In genomic region chr10:109837384-109837783, GRCh38 we compare ENCODE assay signal across 33 cellular contexts.
"Had no signal": no experiment of that assay in that cellular context is flagged by ENCODE, and none has a peak within 500 bp of the region (broad histone marks: within the 10 kb centered on the region; RNA-seq: fewer than 3 reads in every experiment).

No MANE protein-coding gene starts in this region.

- H3K27me3 ChIP-seq: adrenal gland had no signal

- H3K27ac Mint-ChIP-seq: activated B cell treated with CpG ODN at 0.5 μM for 24 hours; activated CD4-positive, alpha-beta T cell treated with anti-CD3 and anti-CD28 coated beads, Interleukin-2, amount 10 ng/mL, durations not matched to agents 24 days and 14 days; activated CD8-positive, alpha-beta T cell treated with anti-CD3 and anti-CD28 coated beads for 36 hours; activated naive CD4-positive, alpha-beta T cell treated with anti-CD3 and anti-CD28 coated beads, Interleukin-2, amount 50 U/mL, for 24 hours; activated naive CD8-positive, alpha-beta T cell treated with anti-CD3 and anti-CD28 coated beads, Interleukin-2, amount 10 ng/mL, durations not matched to agents 7 days and 5 days; activated T-cell treated with anti-CD3 and anti-CD28 coated beads, Interleukin-2, amount 50 U/mL, for 72 hours; activated T-helper 2 cell treated with anti-CD3 and anti-CD28 coated beads, Interferon-gamma antibody, Interleukin-2, Interleukin-4, amounts not matched to agents 10 μg/mL and 5 μg/mL and 100 μg/mL, durations not matched to agents 14 hours and 24 hours and 36 hours; brain had no signal

- H3K9me3 ChIP-seq: adrenal gland had no signal

- H3K9me3 Mint-ChIP-seq: activated CD4-positive, alpha-beta T cell treated with anti-CD3 and anti-CD28 coated beads, Interleukin-2, amount 10 ng/mL, durations not matched to agents 24 days and 14 days; activated CD8-positive, alpha-beta T cell treated with anti-CD3 and anti-CD28 coated beads for 36 hours; activated naive CD4-positive, alpha-beta T cell treated with anti-CD3 and anti-CD28 coated beads, Interleukin-2, amount 50 U/mL, for 24 hours; activated naive CD8-positive, alpha-beta T cell treated with anti-CD3 and anti-CD28 coated beads, Interleukin-2, amount 10 ng/mL, durations not matched to agents 7 days and 5 days; activated T-helper 2 cell treated with anti-CD3 and anti-CD28 coated beads, Interferon-gamma antibody, Interleukin-2, Interleukin-4, amounts not matched to agents 10 μg/mL and 5 μg/mL and 100 μg/mL, durations not matched to agents 14 hours and 24 hours and 36 hours had no signal

- H2AFZ ChIP-seq: PC-9 had no signal

- H3K4me2 ChIP-seq: PC-9 had no signal

- H3K27ac ChIP-seq: adrenal gland, PC-9, VCaP had no signal

- H3K4me3 ChIP-seq: adrenal gland, PC-9 had no signal

- H3K36me3 ChIP-seq: adrenal gland had no signal

- H3K4me1 Mint-ChIP-seq: activated B cell treated with CpG ODN at 0.5 μM for 24 hours; activated CD4-positive, alpha-beta T cell treated with anti-CD3 and anti-CD28 coated beads, Interleukin-2, amount 10 ng/mL, durations not matched to agents 24 days and 14 days; activated naive CD4-positive, alpha-beta T cell treated with anti-CD3 and anti-CD28 coated beads, Interleukin-2, amount 50 U/mL, for 24 hours; activated naive CD8-positive, alpha-beta T cell treated with anti-CD3 and anti-CD28 coated beads, Interleukin-2, amount 10 ng/mL, durations not matched to agents 7 days and 5 days; brain had no signal

- ATAC-seq: activated CD8-positive, alpha-beta T cell treated with anti-CD3 and anti-CD28 coated beads for 36 hours had no signal

- H3K36me3 Mint-ChIP-seq: activated naive CD4-positive, alpha-beta T cell treated with anti-CD3 and anti-CD28 coated beads, Interleukin-2, amount 50 U/mL, for 24 hours; activated naive CD8-positive, alpha-beta T cell treated with anti-CD3 and anti-CD28 coated beads, Interleukin-2, amount 10 ng/mL, durations not matched to agents 7 days and 5 days; brain had no signal

- DNase-seq: activated B cell treated with CpG ODN at 0.5 μM for 24 hours; activated CD4-positive, alpha-beta T cell treated with anti-CD3 and anti-CD28 coated beads, Interleukin-2, amount 10 ng/mL, durations not matched to agents 24 days and 14 days; activated CD4-positive, alpha-beta T cell treated with anti-CD3 and anti-CD28 coated beads, Interleukin-2, amount 50 U/mL, for 4 hours; activated CD4-positive, CD25-positive, alpha-beta regulatory T cell treated with anti-CD3 and anti-CD28 coated beads, Interleukin-2, amount 50 U/mL, for 72 hours; activated CD8-positive, alpha-beta T cell treated with anti-CD3 and anti-CD28 coated beads for 36 hours; activated gamma-delta T cell; activated naive CD4-positive, alpha-beta T cell treated with Interleukin-2 at 50 U/mL for 16 hours; activated naive CD8-positive, alpha-beta T cell treated with anti-CD3 and anti-CD28 coated beads, Interleukin-2, amount 10 ng/mL, durations not matched to agents 7 days and 5 days; activated T-cell treated with anti-CD3 and anti-CD28 coated beads, Interleukin-2, amount 50 U/mL, for 1 hour; activated T-cell treated with anti-CD3 and anti-CD28 coated beads, Interleukin-2, amount 50 U/mL, for 72 hours; adrenal gland; anterior cingulate cortex; caudate nucleus; Kasumi-1; KG1; NCI-H1105; NCI-H1417 treated with DMSO at 0.1 percent for 48 hours; NCI-H187 treated with DMSO at 0.1 percent for 48 hours; NCI-H2081 treated with DMSO at 0.1 percent for 48 hours; NCI-H510A; NCI-H526; NCI-H748 treated with DMSO at 0.1 percent for 48 hours; NK-92 treated with Interleukin-12 subunit alpha and Interleukin-12 subunit beta, amount 100 ng/mL, for 24 hours; PC-9; Right ventricle myocardium superior; SW 1271; T-helper 1 cell; T-helper 2 cell; T-helper 9 cell had no signal

- H3K4me3 Mint-ChIP-seq: activated B cell treated with CpG ODN at 0.5 μM for 24 hours; activated CD4-positive, alpha-beta T cell treated with anti-CD3 and anti-CD28 coated beads, Interleukin-2, amount 10 ng/mL, durations not matched to agents 24 days and 14 days; activated CD8-positive, alpha-beta T cell treated with anti-CD3 and anti-CD28 coated beads for 36 hours; activated naive CD4-positive, alpha-beta T cell treated with anti-CD3 and anti-CD28 coated beads, Interleukin-2, amount 50 U/mL, for 24 hours; activated naive CD8-positive, alpha-beta T cell treated with anti-CD3 and anti-CD28 coated beads, Interleukin-2, amount 10 ng/mL, durations not matched to agents 7 days and 5 days; activated T-cell treated with anti-CD3 and anti-CD28 coated beads, Interleukin-2, amount 50 U/mL, for 72 hours; brain had no signal
